ENCODE assay signal across 9 cellular contexts in the genomic region with DNA sequence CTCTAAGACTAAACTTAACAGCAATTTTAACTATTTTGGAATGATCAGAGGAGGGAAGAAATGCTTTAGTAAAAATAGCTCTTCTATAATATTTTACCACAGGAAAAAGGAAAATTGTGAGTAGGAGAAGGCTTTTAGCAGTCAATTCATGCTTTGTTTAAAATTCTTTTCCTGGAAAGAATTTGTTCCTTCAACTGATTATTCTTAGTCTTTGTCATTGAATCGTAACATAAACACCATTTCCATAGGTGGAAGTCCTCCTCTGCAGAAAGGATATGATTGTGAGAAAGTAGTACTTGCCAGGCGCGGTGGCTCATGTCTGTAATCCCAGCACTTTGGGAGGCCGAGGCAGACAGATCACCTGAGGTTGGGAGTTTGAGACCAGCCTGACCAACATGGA. TPM values are rescaled to one million over a fixed set of nuclear protein-coding genes. Genes with fewer than 3 reads are reported as not detected.
"Had no signal": no experiment of that assay in that cellular context is flagged by ENCODE, and none has a peak within 500 bp of the region (broad histone marks: within the 10 kb centered on the region; RNA-seq: fewer than 3 reads in every experiment).

No MANE protein-coding gene starts in this region.

- H3K27ac Mint-ChIP-seq: GM23338, HFFc6 had no signal

- H3K4me3 ChIP-seq: GM23248, GM23338, HAP-1 had no signal

- H3K4me2 ChIP-seq: GM23338 had no signal

- H3K9me3 ChIP-seq: HAP-1 had no signal

- DNase-seq: GM23248, GOT3, H7, H9, HCEC 1CT, HFFc6 had no signal

- H2AFZ ChIP-seq: GM23248, GM23338 had no signal

- H3K4me3 Mint-ChIP-seq: GM23338, H9, HFFc6 had no signal

- H3K9me3 Mint-ChIP-seq: GM23338, H9, HFFc6 had no signal

- H3K27ac ChIP-seq: GM23248 had no signal

- H3K4me1 Mint-ChIP-seq: GM23338 had no signal

RNA-seq across cellular contexts. Expression of a gene that starts 11.9 kb away (rescaled TPM):
- total RNA-seq: H4, HFFc6 had no signal
